In genomic region chr18:1917546-1917945, GRCh38 we compare ENCODE assay signal across 28 cellular contexts.
"Had no signal": no experiment of that assay in that cellular context is flagged by ENCODE, and none has a peak within 500 bp of the region (broad histone marks: within the 10 kb centered on the region; RNA-seq: fewer than 3 reads in every experiment).

No MANE protein-coding gene starts in this region.

- H3K36me3 ChIP-seq: esophagus squamous epithelium, gastrocnemius medialis, heart right ventricle, left lung, lower lobe of right lung had no signal

- H3K4me1 Mint-ChIP-seq: immature natural killer cell; memory B cell; naive thymus-derived CD4-positive, alpha-beta T cell had no signal

- H3K4me3 Mint-ChIP-seq: immature natural killer cell; memory B cell; naive thymus-derived CD4-positive, alpha-beta T cell had no signal

- DNase-seq: dermis blood vessel endothelial cell; dorsolateral prefrontal cortex; effector CD4-positive, alpha-beta T cell; effector memory CD4-positive, alpha-beta T cell; erythroblast; esophagus squamous epithelium; foreskin fibroblast; foreskin melanocyte; gastrocnemius medialis; glutamatergic neuron; head of caudate nucleus; heart right ventricle; hypothalamus; immature natural killer cell; islet precursor cell; kidney; kidney glomerular epithelial cell; left colon; left ventricle myocardium superior; lower lobe of right lung; mesendoderm; midbrain; naive thymus-derived CD4-positive, alpha-beta T cell had no signal

- H3K27me3 ChIP-seq: dorsolateral prefrontal cortex, esophagus squamous epithelium, gastrocnemius medialis, heart right ventricle, left lung had no signal

- H3K4me3 ChIP-seq: coronary artery, dorsolateral prefrontal cortex, esophagus squamous epithelium, gastrocnemius medialis, heart right ventricle, left lung, lower lobe of right lung had no signal

- H3K27ac ChIP-seq: coronary artery, dorsolateral prefrontal cortex, epithelial cell of prostate, esophagus squamous epithelium, gastrocnemius medialis, heart right ventricle, left lung, lower lobe of right lung had no signal

- H3K27ac Mint-ChIP-seq: immature natural killer cell; memory B cell; naive thymus-derived CD4-positive, alpha-beta T cell had no signal

- H3K4me1 ChIP-seq: esophagus squamous epithelium, gastrocnemius medialis, heart right ventricle, left lung, lower lobe of right lung had no signal

- H3K27me3 Mint-ChIP-seq: memory B cell; naive thymus-derived CD4-positive, alpha-beta T cell had no signal

- H3K36me3 Mint-ChIP-seq: memory B cell had no signal

- ATAC-seq: esophagus mucosa; gastrocnemius medialis; heart right ventricle; left colon; left lung; left ventricle myocardium superior; lower lobe of right lung; naive thymus-derived CD4-positive, alpha-beta T cell had no signal
